In genomic region chr21:35198982-35199732, GRCh38 we compare ENCODE assay signal across 26 cellular contexts.
DNase-seq lines count a peak whose midpoint lies in the region; ATAC-seq, FAIRE-seq and TF ChIP-seq lines count a peak whose summit lies in the region.
"Had no signal": no experiment of that assay in that cellular context is flagged by ENCODE, and none has a peak within 500 bp of the region (broad histone marks: within the 10 kb centered on the region; RNA-seq: fewer than 3 reads in every experiment).

No MANE protein-coding gene starts in this region.

- no peaks in the 10 kb centered on the region for H3K27me3 ChIP-seq in astrocyte (ENCODE audit: insufficient read depth, low read length)
- H3K27me3 ChIP-seq in neural progenitor cell: no peaks in the 10 kb centered on the region
- H3K27me3 ChIP-seq in upper lobe of right lung: no peaks in the 10 kb centered on the region
- H3K27me3 ChIP-seq: left lung had no signal

- H3K9me3 ChIP-seq in astrocyte (ENCODE audit: insufficient read depth, low read depth, low read length): no peaks in the 10 kb centered on the region
- no peaks in the 10 kb centered on the region for H3K9me3 ChIP-seq in neural progenitor cell (ENCODE audit: low read depth)
- H3K9me3 ChIP-seq in upper lobe of right lung: no peaks in the 10 kb centered on the region
- H3K9me3 ChIP-seq: left lung, thoracic aorta had no signal

- no peaks in the 10 kb centered on the region for H4K20me1 ChIP-seq in astrocyte (ENCODE audit: insufficient read depth, low read length)
- H4K20me1 ChIP-seq in neural progenitor cell (ENCODE audit: low read depth): no peaks in the 10 kb centered on the region

- no peak overlapping the region for H3K9ac ChIP-seq in astrocyte (ENCODE audit: low read length)
- no peak overlapping the region for H3K9ac ChIP-seq in neural progenitor cell

- H2AFZ ChIP-seq in astrocyte (ENCODE audit: low read depth, low read length) (no peak overlapping the region), neural progenitor cell (replicated peaks) (no peak overlapping the region)

- H3K27me3 Mint-ChIP-seq in astrocyte (ENCODE audit: low read depth, unreplicated experiment): no peaks in the 10 kb centered on the region
- H3K27me3 Mint-ChIP-seq in osteocyte (ENCODE audit: unreplicated experiment): no peaks in the 10 kb centered on the region
- H3K27me3 Mint-ChIP-seq in neural progenitor cell (ENCODE audit: insufficient read depth, low read depth): peaks cover 2% of the 10 kb centered on the region
- no peaks in the 10 kb centered on the region for H3K27me3 Mint-ChIP-seq in endothelial cell (ENCODE audit: unreplicated experiment)
- H3K27me3 Mint-ChIP-seq: progenitor cell of endocrine pancreas had no signal

- H3K4me3 Mint-ChIP-seq in astrocyte (ENCODE audit: unreplicated experiment): no peak overlapping the region
- no peak overlapping the region for H3K4me3 Mint-ChIP-seq in osteocyte (ENCODE audit: unreplicated experiment)
- H3K4me3 Mint-ChIP-seq in neural progenitor cell: no peak overlapping the region
- no peak overlapping the region for H3K4me3 Mint-ChIP-seq in endothelial cell (ENCODE audit: unreplicated experiment)
- H3K4me3 Mint-ChIP-seq: CD8-positive, alpha-beta memory T cell; nephron progenitor cell had no signal

- H3K36me3 Mint-ChIP-seq in astrocyte (ENCODE audit: low read depth, unreplicated experiment): no peaks in the 10 kb centered on the region
- H3K36me3 Mint-ChIP-seq in osteocyte (ENCODE audit: unreplicated experiment): peaks cover 3% of the 10 kb centered on the region
- H3K36me3 Mint-ChIP-seq in neural progenitor cell: no peaks in the 10 kb centered on the region
- no peaks in the 10 kb centered on the region for H3K36me3 Mint-ChIP-seq in endothelial cell (ENCODE audit: low read depth, unreplicated experiment)

- H3F3A ChIP-seq in neural progenitor cell (ENCODE audit: low read depth): no peaks in the 10 kb centered on the region

- TF ChIP-seq POLR2A in GM12892 (IDR thresholded peaks at IDR 0.05; ENCODE audit: low read depth, low read length): no peak

- H3K36me3 ChIP-seq in astrocyte (ENCODE audit: insufficient read depth, low read length) (no peaks in the 10 kb centered on the region), neural progenitor cell (no peaks in the 10 kb centered on the region), upper lobe of right lung (no peaks in the 10 kb centered on the region)
- H3K36me3 ChIP-seq: left lung, thoracic aorta had no signal

- H3K79me2 ChIP-seq in astrocyte (ENCODE audit: insufficient read depth, low read length): no peaks in the 10 kb centered on the region
- no peaks in the 10 kb centered on the region for H3K79me2 ChIP-seq in neural progenitor cell (ENCODE audit: low read depth)

- H3K27ac Mint-ChIP-seq in astrocyte (ENCODE audit: unreplicated experiment) (no peak overlapping the region), osteocyte (ENCODE audit: unreplicated experiment) (peak overlapping the region; percentile 91), neural progenitor cell (no peak overlapping the region), endothelial cell (ENCODE audit: unreplicated experiment) (no peak overlapping the region)
- H3K27ac Mint-ChIP-seq: CD8-positive, alpha-beta memory T cell; nephron progenitor cell; progenitor cell of endocrine pancreas had no signal

- intact Hi-C loops in upper lobe of right lung (cut with DNase I): no loop called here

- peak; percentile 42 for DNase-seq in NCI-H2107 treated with DMSO at 0.1 percent for 48 hours (lab: John Stamatoyannopoulos, UW; ENCODE audit: unreplicated experiment)
- no peak for DNase-seq in NCI-H2107 (lab: John Stamatoyannopoulos, UW)
- no peak for DNase-seq in GM12892 (ENCODE audit: insufficient read length)
- no peak for DNase-seq in astrocyte (ENCODE audit: low read depth)
- no peak for DNase-seq in osteocyte (ENCODE audit: extremely low spot score, unreplicated experiment)
- no peak for DNase-seq in neural progenitor cell (ENCODE audit: low spot score)
- DNase-seq in endothelial cell (ENCODE audit: low spot score): no peak
- DNase-seq in upper lobe of right lung: no peak
- DNase-seq: activated effector memory CD4-positive, alpha-beta T cell treated with anti-CD3 and anti-CD28 coated beads, Interleukin-2, amount 50 U/mL, for 16 hours; CD8-positive, alpha-beta memory T cell; DMS53; GDM1; KBM-7; left lung; NCI-H1436 treated with DMSO at 0.1 percent for 48 hours; NCI-H82; nephron progenitor cell; Right ventricle myocardium superior; stimulated activated CD4-positive, alpha-beta T cell treated with anti-CD3 and anti-CD28 coated beads, Interleukin-1b, Interleukin-23, amount 100 ng/mL, for 48 hours; SW 1271 had no signal

- no peak overlapping the region for H3K4me2 ChIP-seq in astrocyte (ENCODE audit: low read length)
- H3K4me2 ChIP-seq in neural progenitor cell: no peak overlapping the region

- ATAC-seq in upper lobe of right lung: no peak
- ATAC-seq: activated CD4-positive, CD25-positive, alpha-beta regulatory T cell treated with anti-CD3 and anti-CD28 coated beads, Interleukin-2, amount 50 U/mL, for 24 hours; left lung had no signal

- peak; percentile 53 for FAIRE-seq in GM12892 (lab: Jason Lieb, UNC)
- FAIRE-seq in astrocyte (lab: Jason Lieb, UNC): no peak
- FAIRE-seq: endometrium had no signal

- H3K4me1 ChIP-seq in astrocyte (ENCODE audit: insufficient read depth, low read length) (peaks cover 23% of the 10 kb centered on the region), neural progenitor cell (no peaks in the 10 kb centered on the region), upper lobe of right lung (no peaks in the 10 kb centered on the region)
- H3K4me1 ChIP-seq: left lung had no signal

- H3K4me3 ChIP-seq in astrocyte (ENCODE audit: insufficient read depth, low read depth, low read length): no peak overlapping the region
- no peak overlapping the region for H3K4me3 ChIP-seq in neural progenitor cell
- no peak overlapping the region for H3K4me3 ChIP-seq in upper lobe of right lung
- H3K4me3 ChIP-seq: coronary artery, left lung, thoracic aorta had no signal

- H3K9me3 Mint-ChIP-seq in astrocyte (ENCODE audit: unreplicated experiment) (no peaks in the 10 kb centered on the region), osteocyte (ENCODE audit: unreplicated experiment) (peaks cover 12% of the 10 kb centered on the region), neural progenitor cell (peaks cover 7% of the 10 kb centered on the region), endothelial cell (ENCODE audit: unreplicated experiment) (no peaks in the 10 kb centered on the region)

- TF ChIP-seq CTCF in astrocyte (IDR thresholded peaks at IDR 0.05; ENCODE audit: insufficient read depth, low read depth, low read length) (no peak), osteocyte (IDR thresholded peaks at IDR 0.05) (no peak), neural progenitor cell (IDR thresholded peaks at IDR 0.05) (no peak), endothelial cell (IDR thresholded peaks at IDR 0.05; ENCODE audit: unreplicated experiment) (no peak), upper lobe of right lung (IDR thresholded peaks at IDR 0.05) (no peak)

- H3K4me1 Mint-ChIP-seq in astrocyte (ENCODE audit: low read depth, unreplicated experiment): peaks cover 35% of the 10 kb centered on the region
- H3K4me1 Mint-ChIP-seq in osteocyte (ENCODE audit: unreplicated experiment): peaks cover 42% of the 10 kb centered on the region
- no peaks in the 10 kb centered on the region for H3K4me1 Mint-ChIP-seq in neural progenitor cell
- H3K4me1 Mint-ChIP-seq in endothelial cell (ENCODE audit: unreplicated experiment): peaks cover 12% of the 10 kb centered on the region
- H3K4me1 Mint-ChIP-seq: CD8-positive, alpha-beta memory T cell; nephron progenitor cell had no signal

- H3K27ac ChIP-seq in astrocyte (ENCODE audit: low read depth, low read length) (peak overlapping the region; percentile 87), neural progenitor cell (no peak overlapping the region), upper lobe of right lung (no peak overlapping the region)
- H3K27ac ChIP-seq: 22Rv1, thoracic aorta had no signal
